Comparison of ENCODE assay signal across 26 cellular contexts in the genomic region with DNA sequence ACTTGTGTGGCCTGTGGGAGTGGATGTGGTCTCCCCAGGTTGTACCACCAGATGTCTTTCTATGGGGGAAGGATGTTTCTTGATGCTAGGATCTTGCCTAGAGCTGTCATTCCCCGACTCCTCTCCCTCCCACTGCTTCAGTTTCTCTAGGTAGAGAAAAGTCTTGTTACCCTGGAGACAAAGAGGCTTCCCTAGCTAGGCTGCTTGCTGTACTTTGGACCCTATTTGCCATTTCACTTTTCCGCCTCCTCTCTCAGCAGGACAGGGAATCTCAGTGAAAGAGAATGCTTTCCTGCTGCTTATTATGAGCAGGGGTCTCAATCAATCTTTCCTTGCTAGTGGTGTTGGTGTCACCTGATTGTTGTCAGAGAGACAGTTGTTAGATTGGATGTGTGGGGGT.
DNase-seq lines count a peak whose midpoint lies in the region; ATAC-seq, FAIRE-seq and TF ChIP-seq lines count a peak whose summit lies in the region.
"Had no signal": no experiment of that assay in that cellular context is flagged by ENCODE, and none has a peak within 500 bp of the region (broad histone marks: within the 10 kb centered on the region; RNA-seq: fewer than 3 reads in every experiment).

No MANE protein-coding gene starts in this region.

- H3K4me3 Mint-ChIP-seq in neural progenitor cell, result no peak overlapping the region
- H3K4me3 Mint-ChIP-seq: activated CD4-positive, alpha-beta memory T cell treated with anti-CD3 and anti-CD28 coated beads for 36 hours; activated naive CD4-positive, alpha-beta T cell treated with anti-CD3 and anti-CD28 coated beads, Interleukin-2, amount 50 U/mL, for 24 hours; CD8-positive, alpha-beta memory T cell; effector memory CD8-positive, alpha-beta T cell; stimulated activated effector memory CD8-positive, alpha-beta T cell treated with anti-CD3 and anti-CD28 coated beads, Interleukin-12 subunit alpha, Interleukin-12 subunit beta, amount 100 ng/mL, for 72 hours had no signal

- no peaks in the 10 kb centered on the region for H3K27me3 Mint-ChIP-seq in neural progenitor cell (ENCODE audit: insufficient read depth, low read depth)
- H3K27me3 Mint-ChIP-seq: activated CD4-positive, alpha-beta memory T cell treated with anti-CD3 and anti-CD28 coated beads for 36 hours; activated naive CD4-positive, alpha-beta T cell treated with anti-CD3 and anti-CD28 coated beads, Interleukin-2, amount 50 U/mL, for 24 hours; CD8-positive, alpha-beta memory T cell; effector memory CD8-positive, alpha-beta T cell had no signal

- WGBS in mammary epithelial cell (ENCODE audit: low coverage, missing lambda C conversion rate), result 33% methylated on average over 2 of the region's 2 CpGs

- H3K9ac ChIP-seq in neural progenitor cell, result no peak overlapping the region
- H3K9ac ChIP-seq in mammary epithelial cell (ENCODE audit: insufficient read depth, low read length), result no peak overlapping the region

- ATAC-seq in GM19023 (IDR thresholded peaks at IDR 0.05; ENCODE audit: unreplicated experiment), result no peak
- ATAC-seq: effector memory CD8-positive, alpha-beta T cell; HCT116; stimulated activated effector memory CD8-positive, alpha-beta T cell treated with anti-CD3 and anti-CD28 coated beads, Interleukin-12 subunit alpha, Interleukin-12 subunit beta, amount 100 ng/mL, for 72 hours had no signal

- peaks cover 20% of the 10 kb centered on the region for H3K4me1 Mint-ChIP-seq in neural progenitor cell
- H3K4me1 Mint-ChIP-seq: activated naive CD4-positive, alpha-beta T cell treated with anti-CD3 and anti-CD28 coated beads, Interleukin-2, amount 50 U/mL, for 24 hours; CD8-positive, alpha-beta memory T cell; stimulated activated effector memory CD8-positive, alpha-beta T cell treated with anti-CD3 and anti-CD28 coated beads, Interleukin-12 subunit alpha, Interleukin-12 subunit beta, amount 100 ng/mL, for 72 hours had no signal

- H3K9me3 ChIP-seq in neural progenitor cell (ENCODE audit: low read depth) (no peaks in the 10 kb centered on the region), mammary epithelial cell (replicated peaks; ENCODE audit: insufficient read depth, low read length) (peaks cover 11% of the 10 kb centered on the region)
- H3K9me3 ChIP-seq: BE2C, ovary, right atrium auricular region, SJCRH30 had no signal

- H3K36me3 Mint-ChIP-seq in neural progenitor cell, result no peaks in the 10 kb centered on the region
- H3K36me3 Mint-ChIP-seq: activated CD4-positive, alpha-beta memory T cell treated with anti-CD3 and anti-CD28 coated beads for 36 hours; activated naive CD4-positive, alpha-beta T cell treated with anti-CD3 and anti-CD28 coated beads, Interleukin-2, amount 50 U/mL, for 24 hours; CD8-positive, alpha-beta memory T cell; stimulated activated effector memory CD8-positive, alpha-beta T cell treated with anti-CD3 and anti-CD28 coated beads, Interleukin-12 subunit alpha, Interleukin-12 subunit beta, amount 100 ng/mL, for 72 hours had no signal

- in situ Hi-C loops in mammary epithelial cell (cut with MboI; ENCODE audit: low sequenced_read_pairs in 2 of 2), result no loop called here

- dilution Hi-C loops in mammary epithelial cell (cut with HindIII; ENCODE audit: low sequenced_read_pairs), result no loop called here

- peaks cover 25% of the 10 kb centered on the region for H3K4me1 ChIP-seq in neural progenitor cell
- H3K4me1 ChIP-seq in mammary epithelial cell (ENCODE audit: insufficient read depth, low read length), result no peaks in the 10 kb centered on the region
- H3K4me1 ChIP-seq: BE2C, right atrium auricular region, SJCRH30 had no signal

- H4K20me1 ChIP-seq in neural progenitor cell (ENCODE audit: low read depth) (no peaks in the 10 kb centered on the region), mammary epithelial cell (ENCODE audit: insufficient read depth, low read length) (no peaks in the 10 kb centered on the region)

- no peak for FAIRE-seq in GM12891 (lab: Jason Lieb, UNC)
- FAIRE-seq: bronchial epithelial cell had no signal

- peak; percentile 12 for DNase-seq in H7
- DNase-seq in NCI-H2227 treated with DMSO at 0.1 percent for 48 hours (lab: John Stamatoyannopoulos, UW), result peak; percentile 97
- DNase-seq in iPS-NIHi11 (ENCODE audit: low spot score), result peak; percentile 21
- peak; percentile 66 for DNase-seq in neural progenitor cell (ENCODE audit: low spot score)
- DNase-seq in stimulated activated CD4-positive, alpha-beta T cell treated with anti-CD3 and anti-CD28 coated beads, Interleukin-2, amount 100 ng/mL, for 24 hours, result no peak
- no peak for DNase-seq in mammary epithelial cell
- no peak for DNase-seq in GM12891 (ENCODE audit: insufficient read length, low spot score)
- DNase-seq: ACHN; activated CD4-positive, alpha-beta memory T cell treated with anti-CD3 and anti-CD28 coated beads for 36 hours; activated CD8-positive, alpha-beta memory T cell treated with anti-CD3 and anti-CD28 coated beads, Interleukin-2, amount 50 U/mL, for 48 hours; BE2C; CD8-positive, alpha-beta memory T cell; DMS153; effector memory CD8-positive, alpha-beta T cell; NCI-H1436 treated with DMSO at 0.1 percent for 48 hours; NCI-H2171; ovary; SJCRH30; stimulated activated CD4-positive, alpha-beta T cell treated with anti-CD3 and anti-CD28 coated beads, Interleukin-4, amount 100 ng/mL, for 1 hour; trophoblast cell had no signal

- no peak for TF ChIP-seq POLR2A in GM12891 (IDR thresholded peaks at IDR 0.05; ENCODE audit: low read depth, low read length)

- H3K79me2 ChIP-seq in neural progenitor cell (ENCODE audit: low read depth), result no peaks in the 10 kb centered on the region
- no peaks in the 10 kb centered on the region for H3K79me2 ChIP-seq in mammary epithelial cell (ENCODE audit: insufficient read depth, low read length)

- CTCF ChIA-PET in mammary epithelial cell (lab: Charles Lee; ENCODE audit: low non-redundant PET), result no interaction called here

- peaks cover 18% of the 10 kb centered on the region for H3F3A ChIP-seq in neural progenitor cell (ENCODE audit: low read depth)

- intact Hi-C loops in mammary epithelial cell (cut with micrococcal nuclease), result no loop called here

- BruUV-seq in mammary epithelial cell (replicated peaks; lab: Mats Ljungman, UMichigan), result no TSS peak

- no peak for TF ChIP-seq CTCF in neural progenitor cell (IDR thresholded peaks at IDR 0.05)
- TF ChIP-seq CTCF in mammary epithelial cell (conservative IDR thresholded peaks at IDR 0.05 in 1 of 2, IDR thresholded peaks at IDR 0.05 in 1 of 2; ENCODE audit: extremely low read depth in 1 of 2, insufficient read depth in 1 of 2, low read depth in 1 of 2, low read length in 2 of 2), result no peak

- no peak overlapping the region for H3K4me3 ChIP-seq in H7 (ENCODE audit: insufficient read depth, low read depth, low read length)
- H3K4me3 ChIP-seq in neural progenitor cell, result no peak overlapping the region
- no peak overlapping the region for H3K4me3 ChIP-seq in mammary epithelial cell (replicated peaks in 1 of 3; ENCODE audit: insufficient read depth in 1 of 3, low read depth in 2 of 3, low read length in 3 of 3)
- H3K4me3 ChIP-seq: ovary, right atrium auricular region, SJCRH30 had no signal

- H3K27ac ChIP-seq in neural progenitor cell (no peak overlapping the region), mammary epithelial cell (ENCODE audit: insufficient read depth, low read depth, low read length) (no peak overlapping the region)
- H3K27ac ChIP-seq: ovary, right atrium auricular region, SJCRH30 had no signal

- H3K36me3 ChIP-seq in H7 (replicated peaks; ENCODE audit: control insufficient read depth, insufficient read depth, low read length) (no peaks in the 10 kb centered on the region), neural progenitor cell (no peaks in the 10 kb centered on the region), mammary epithelial cell (ENCODE audit: insufficient read depth, low read length) (no peaks in the 10 kb centered on the region)
- H3K36me3 ChIP-seq: BE2C, ovary, right atrium auricular region, SJCRH30 had no signal

- no peaks in the 10 kb centered on the region for H3K27me3 ChIP-seq in H7 (ENCODE audit: control insufficient read depth, insufficient read depth, low read length)
- no peaks in the 10 kb centered on the region for H3K27me3 ChIP-seq in neural progenitor cell
- no peaks in the 10 kb centered on the region for H3K27me3 ChIP-seq in mammary epithelial cell (ENCODE audit: insufficient read depth, low read length)
- H3K27me3 ChIP-seq: BE2C, ovary, right atrium auricular region had no signal

- peaks cover 15% of the 10 kb centered on the region for H3K9me3 Mint-ChIP-seq in neural progenitor cell
- H3K9me3 Mint-ChIP-seq: activated naive CD4-positive, alpha-beta T cell treated with anti-CD3 and anti-CD28 coated beads, Interleukin-2, amount 50 U/mL, for 24 hours had no signal

- peak overlapping the region; percentile 67 for H3K27ac Mint-ChIP-seq in neural progenitor cell
- H3K27ac Mint-ChIP-seq: activated CD4-positive, alpha-beta memory T cell treated with anti-CD3 and anti-CD28 coated beads for 36 hours; activated naive CD4-positive, alpha-beta T cell treated with anti-CD3 and anti-CD28 coated beads, Interleukin-2, amount 50 U/mL, for 24 hours; CD8-positive, alpha-beta memory T cell; effector memory CD8-positive, alpha-beta T cell; stimulated activated effector memory CD8-positive, alpha-beta T cell treated with anti-CD3 and anti-CD28 coated beads, Interleukin-12 subunit alpha, Interleukin-12 subunit beta, amount 100 ng/mL, for 72 hours had no signal

- peak overlapping the region; percentile 68 for H3K4me2 ChIP-seq in neural progenitor cell
- no peak overlapping the region for H3K4me2 ChIP-seq in mammary epithelial cell (ENCODE audit: insufficient read depth, low read depth, low read length)

- no peak overlapping the region for H2AFZ ChIP-seq in neural progenitor cell (replicated peaks)
- H2AFZ ChIP-seq in mammary epithelial cell (ENCODE audit: low read depth, low read length), result no peak overlapping the region

TF ChIP-seq in GM12891, 5 proteins besides CTCF, POLR2A, EP300 and RAD21:
- TF ChIP-seq POLR2AphosphoS5 (IDR thresholded peaks at IDR 0.05; ENCODE audit: low read depth, low read length) (no peak), POU2F2 (IDR thresholded peaks at IDR 0.05; ENCODE audit: low read depth, low read length) (no peak), SPI1 (IDR thresholded peaks at IDR 0.05; ENCODE audit: low read depth, low read length) (no peak), PAX5 (IDR thresholded peaks at IDR 0.05; ENCODE audit: insufficient read depth, low read length, severe bottlenecking) (no peak), TAF1 (IDR thresholded peaks at IDR 0.05; ENCODE audit: low read depth, low read length) (no peak)
TF ChIP-seq in GM12891: peak in this region for 0.

Comparison
In these comparisons a context has a peak if more than half of its experiments do, and no peak if none do; other contexts are left out.
1. DNase-seq: peak in H7 (single experiment), NCI-H2227 treated with DMSO at 0.1 percent for 48 hours (single experiment), iPS-NIHi11 (single experiment) and neural progenitor cell (single experiment); none in stimulated activated CD4-positive, alpha-beta T cell treated with anti-CD3 and anti-CD28 coated beads, Interleukin-2, amount 100 ng/mL, for 24 hours (0 of 2), mammary epithelial cell (single experiment) and GM12891 (single experiment).